ENCODE assay signal across 1 cellular context in the genomic region with DNA sequence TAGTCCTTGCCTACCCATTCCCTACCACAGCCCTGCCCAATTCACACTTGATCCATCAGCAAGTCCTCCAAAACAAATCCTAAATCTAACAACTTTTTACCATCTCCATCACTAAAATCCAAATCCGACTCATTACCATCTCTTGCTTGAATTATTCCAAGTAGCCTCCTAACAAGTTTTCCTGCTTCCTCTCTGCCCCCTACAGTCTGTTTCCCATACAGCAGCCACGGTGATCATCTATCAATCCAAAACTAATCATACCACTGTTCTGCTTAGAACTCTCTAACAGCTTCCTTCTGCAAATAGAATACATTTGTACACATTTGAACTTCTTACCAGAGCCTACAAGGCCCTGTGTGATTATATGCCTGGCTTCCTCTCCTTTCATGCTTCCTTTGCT.
TF ChIP-seq lines count a peak whose summit lies in the region.

No MANE protein-coding gene starts in this region.

TF ChIP-seq in GM23338, 12 proteins besides CTCF, POLR2A, EP300 and RAD21 (continued from another document):
- TF ChIP-seq ZNF462 (CRISPR knock-in tag; IDR thresholded peaks at IDR 0.05) (no peak), EZH2 (IDR thresholded peaks at IDR 0.05; ENCODE audit: low read depth, unreplicated experiment) (no peak), EZH2phosphoT487 (IDR thresholded peaks at IDR 0.05; ENCODE audit: unreplicated experiment) (no peak), ZNF114 (CRISPR knock-in tag; IDR thresholded peaks at IDR 0.05) (no peak), REST (IDR thresholded peaks at IDR 0.05; ENCODE audit: unreplicated experiment) (no peak), STAT1 (IDR thresholded peaks at IDR 0.05; ENCODE audit: unreplicated experiment) (no peak)
